In genomic region chr9:92763721-92764380, GRCh38 we compare ENCODE assay signal across 8 cellular contexts. TPM values are rescaled to one million over a fixed set of nuclear protein-coding genes. Genes with fewer than 3 reads are reported as not detected.
DNase-seq lines count a peak whose midpoint lies in the region; ATAC-seq and TF ChIP-seq lines count a peak whose summit lies in the region.

No MANE protein-coding gene starts in this region.

- no peaks in the 10 kb centered on the region for H3K9me3 Mint-ChIP-seq in CD4-positive, alpha-beta memory T cell
- H3K9me3 Mint-ChIP-seq in central memory CD8-positive, alpha-beta T cell: no peaks in the 10 kb centered on the region

- peaks cover 39 to 66% (median 47%) of the 10 kb centered on the region in 4 donors for H3K4me1 Mint-ChIP-seq in CD4-positive, alpha-beta memory T cell
- H3K4me1 Mint-ChIP-seq in central memory CD8-positive, alpha-beta T cell: peaks cover 44% of the 10 kb centered on the region

- no peak for ATAC-seq in central memory CD8-positive, alpha-beta T cell (replicated peaks; ENCODE audit: extremely low read depth, poor library complexity, severe bottlenecking)
- ATAC-seq in thoracic aorta (ENCODE audit: insufficient number of reproducible peaks, low FRiP score, low read depth) (no peak), GM19395 (IDR thresholded peaks at IDR 0.05; ENCODE audit: unreplicated experiment) (no peak)

- peaks cover 55% of the 10 kb centered on the region for H3K4me1 ChIP-seq in CD4-positive, alpha-beta memory T cell (ENCODE audit: insufficient read depth, low read length)
- peaks cover 34 to 48% of the 10 kb centered on the region in 2 donors for H3K4me1 ChIP-seq in thoracic aorta (ENCODE audit: control insufficient read depth in 1 of 2, low read depth in 2 of 2)

- intact Hi-C loops in CD4-positive, alpha-beta memory T cell (cut with micrococcal nuclease): loop anchor here (1.0 to 10.0 kb wide), 6 partner anchors 47 to 1491 kb away; partner anchors contain the start of genes CENPP, IARS1, NOL8 and SPTLC1
- intact Hi-C loops in lower leg skin (cut with DNase I; ENCODE audit: low total_unique reads): no loop called here

- no peaks in the 10 kb centered on the region for H3K9me3 ChIP-seq in CD4-positive, alpha-beta memory T cell (ENCODE audit: control insufficient read depth in 1 of 2, low read length in 2 of 2)
- no peaks in the 10 kb centered on the region for H3K9me3 ChIP-seq in thoracic aorta

- DNase-seq in CD4-positive, alpha-beta memory T cell: peak in 2 of 5 donors; percentile 19 to 56
- DNase-seq in HEK293T (ENCODE audit: extremely low spot score): peak; percentile 32
- DNase-seq in T follicular helper cell (ENCODE audit: low read depth): peak; percentile 4
- DNase-seq in central memory CD8-positive, alpha-beta T cell (ENCODE audit: low spot score in 2 of 2): no peak
- DNase-seq in lower leg skin (ENCODE audit: low spot score in 2 of 2): peak in 1 of 2 donors; percentile 91
- no peak for DNase-seq in thoracic aorta (ENCODE audit: low spot score)
- no peak for DNase-seq in DMS153 treated with DMSO at 0.1 percent for 48 hours (lab: John Stamatoyannopoulos, UW; ENCODE audit: unreplicated experiment)

- CTCF ChIA-PET in CD4-positive, alpha-beta memory T cell (lab: Charles Lee; ENCODE audit: partially characterized antibody): interaction anchor here (1.4 to 3.0 kb wide), 4 partner anchors 26 to 625 kb away, joined by 3 to 15 read pairs (median 8); partner anchors contain the start of gene IPPK
- CTCF ChIA-PET in HEK293T (lab: Yijun Ruan, JAX): no interaction called here

- H3K36me3 Mint-ChIP-seq in CD4-positive, alpha-beta memory T cell: peaks cover 0 to 6% of the 10 kb centered on the region in 2 donors
- peaks cover 6% of the 10 kb centered on the region for H3K36me3 Mint-ChIP-seq in central memory CD8-positive, alpha-beta T cell (ENCODE audit: insufficient read depth)

- no peak for TF ChIP-seq POLR2A in lower leg skin (IDR thresholded peaks at IDR 0.05)

- peak overlapping the region; percentile 65 for H3K27ac ChIP-seq in CD4-positive, alpha-beta memory T cell (ENCODE audit: low read depth, low read length)
- H3K27ac ChIP-seq in thoracic aorta: peak overlapping the region; percentile 63 to 69

- WGBS in lower leg skin, 2 donors: 0 to 1% methylated on average over 17 to 39 of the region's 42 CpGs

- H3K27me3 ChIP-seq in CD4-positive, alpha-beta memory T cell (ENCODE audit: insufficient read depth, low read length): no peaks in the 10 kb centered on the region
- H3K27me3 ChIP-seq in thoracic aorta (replicated peaks; ENCODE audit: insufficient read depth): no peaks in the 10 kb centered on the region

- POLR2A ChIA-PET in CD4-positive, alpha-beta memory T cell (lab: Charles Lee; ENCODE audit: partially characterized antibody): interaction anchor here (0.8 to 2.6 kb wide), 12 partner anchors 22 to 803 kb away, joined by 3 to 36 read pairs (median 4); partner anchors contain the start of genes CENPP and IPPK
- POLR2A ChIA-PET in HEK293T (lab: Yijun Ruan, JAX): interaction anchor here (1.2 kb wide), 1 partner anchor 20 kb away, joined by 4 read pairs; no protein-coding TSS in a partner anchor

- H3K4me3 Mint-ChIP-seq in CD4-positive, alpha-beta memory T cell: peak overlapping the region; percentile 93 to 97 (median 96)
- H3K4me3 Mint-ChIP-seq in central memory CD8-positive, alpha-beta T cell: peak overlapping the region; percentile 79

- H3K4me3 ChIP-seq in CD4-positive, alpha-beta memory T cell (ENCODE audit: low read length in 2 of 2): peak overlapping the region; percentile 69 to 74
- H3K4me3 ChIP-seq in lower leg skin (ENCODE audit: low read depth, poor library complexity, severe bottlenecking): peak overlapping the region; percentile 94
- H3K4me3 ChIP-seq in thoracic aorta: peak overlapping the region; percentile 96

- peak overlapping the region; percentile 68 to 97 (median 93) for H3K27ac Mint-ChIP-seq in CD4-positive, alpha-beta memory T cell
- peak overlapping the region; percentile 88 for H3K27ac Mint-ChIP-seq in central memory CD8-positive, alpha-beta T cell (ENCODE audit: low read depth)

- H3K36me3 ChIP-seq in CD4-positive, alpha-beta memory T cell (ENCODE audit: insufficient read depth, low read length): no peaks in the 10 kb centered on the region
- H3K36me3 ChIP-seq in thoracic aorta: no peaks in the 10 kb centered on the region

- H3K27me3 Mint-ChIP-seq in CD4-positive, alpha-beta memory T cell: no peaks in the 10 kb centered on the region
- no peaks in the 10 kb centered on the region for H3K27me3 Mint-ChIP-seq in central memory CD8-positive, alpha-beta T cell

- TF ChIP-seq CTCF in lower leg skin (IDR thresholded peaks at IDR 0.05) (no peak), thoracic aorta (IDR thresholded peaks at IDR 0.05) (no peak)

TF ChIP-seq in HEK293T, 16 proteins besides CTCF, POLR2A, EP300 and RAD21:
- TF ChIP-seq NFRKB (IDR thresholded peaks at IDR 0.05): no peak
- no peak for TF ChIP-seq BHLHE40 (IDR thresholded peaks at IDR 0.05; ENCODE audit: borderline replicate concordance)
- no peak for TF ChIP-seq ELF4 (IDR thresholded peaks at IDR 0.05)
- no peak for TF ChIP-seq SUZ12 (IDR thresholded peaks at IDR 0.05)
- TF ChIP-seq LEF1 (IDR thresholded peaks at IDR 0.05; ENCODE audit: borderline replicate concordance): no peak
- no peak for TF ChIP-seq TARDBP (IDR thresholded peaks at IDR 0.05)
- TF ChIP-seq PKNOX1 (IDR thresholded peaks at IDR 0.05): no peak
- no peak for TF ChIP-seq HDGF (IDR thresholded peaks at IDR 0.05; ENCODE audit: borderline replicate concordance)
- no peak for TF ChIP-seq FOXK2 (IDR thresholded peaks at IDR 0.05)
- TF ChIP-seq SP1 (IDR thresholded peaks at IDR 0.05): no peak
- no peak for TF ChIP-seq L3MBTL2 (conservative IDR thresholded peaks at IDR 0.05)

RNA-seq across cellular contexts. Expression of gene BICD2, which starts 0.8 kb away (rescaled TPM):
- total RNA-seq in CD4-positive, alpha-beta memory T cell: 10 to 100 TPM; 33.4 to 34.2 TPM
- polyA plus RNA-seq in CD4-positive, alpha-beta memory T cell: 10 to 100 TPM in 1 of 2 donors, 1 to 10 TPM in 1; 3.8 to 20.1 TPM
- 100 to 1,000 TPM; 177 to 182 (median 180) TPM for total RNA-seq in lower leg skin
- total RNA-seq in thoracic aorta: 10 to 100 TPM; 52.1 to 57.7 TPM

Comparison
In these comparisons a context has a peak if more than half of its experiments do, and no peak if none do; other contexts are left out.
1. DNase-seq: peak in HEK293T (single experiment) and T follicular helper cell (single experiment); none in central memory CD8-positive, alpha-beta T cell (0 of 2), thoracic aorta (single experiment) and DMS153 treated with DMSO at 0.1 percent for 48 hours (single experiment).
2. Peak in every context shown above with its lines, with median percentiles within 50 percentile points of each other: H3K4me3 ChIP-seq.